Comparison of ENCODE assay signal across 18 cellular contexts in genomic region chr5:149018909-149019443, GRCh38. TPM values are rescaled to one million over a fixed set of nuclear protein-coding genes. Genes with fewer than 3 reads are reported as not detected.
DNase-seq lines count a peak whose midpoint lies in the region; ATAC-seq, FAIRE-seq and TF ChIP-seq lines count a peak whose summit lies in the region.
"Had no signal": no experiment of that assay in that cellular context is flagged by ENCODE, and none has a peak within 500 bp of the region (broad histone marks: within the 10 kb centered on the region; RNA-seq: fewer than 3 reads in every experiment).

No MANE protein-coding gene starts in this region.

- TF ChIP-seq EP300 in SK-N-SH (IDR thresholded peaks at IDR 0.05; ENCODE audit: borderline replicate concordance in 1 of 2, low read depth in 1 of 2, low read length in 1 of 2) = no peak
- TF ChIP-seq EP300 in H1 (IDR thresholded peaks at IDR 0.05; ENCODE audit: borderline replicate concordance in 1 of 2, low read depth in 2 of 2, low read length in 2 of 2) = no peak

- TF ChIP-seq POLR2A in H1 (IDR thresholded peaks at IDR 0.05; ENCODE audit: control extremely low read depth in 1 of 2, low read depth in 2 of 2, low read length in 2 of 2) = no peak

- H3K23me2 ChIP-seq in H1 (ENCODE audit: low read depth, low read length) = no peaks in the 10 kb centered on the region

- TF ChIP-seq CTCF in SK-N-SH (IDR thresholded peaks at IDR 0.05) (no peak), H1 (IDR thresholded peaks at IDR 0.05; ENCODE audit: control extremely low read depth in 1 of 3, insufficient read depth in 1 of 3, low read depth in 1 of 3, low read length in 3 of 3) (no peak), neural crest cell (conservative IDR thresholded peaks at IDR 0.05) (no peak), MM.1S (IDR thresholded peaks at IDR 0.05; ENCODE audit: low read length) (no peak)

- no peak for TF ChIP-seq RAD21 in SK-N-SH (IDR thresholded peaks at IDR 0.05; ENCODE audit: low read length)
- TF ChIP-seq RAD21 in H1 (IDR thresholded peaks at IDR 0.05 in 1 of 2, conservative IDR thresholded peaks at IDR 0.05 in 1 of 2; ENCODE audit: low read depth in 2 of 2, low read length in 2 of 2) = no peak

- H3F3A ChIP-seq in SK-N-SH (replicated peaks; ENCODE audit: insufficient read depth) (no peaks in the 10 kb centered on the region), MM.1S (ENCODE audit: insufficient read depth, low read length) (peaks cover 13% of the 10 kb centered on the region)

- no peak for FAIRE-seq in H1 (lab: Jason Lieb, UNC)
- FAIRE-seq: GM19239 had no signal

- no peak overlapping the region for H3K9ac ChIP-seq in SK-N-SH
- no peak overlapping the region for H3K9ac ChIP-seq in H1 (replicated peaks in 1 of 4; ENCODE audit: extremely low read depth in 1 of 4, low read depth in 3 of 4, low read length in 3 of 4)
- H3K9ac ChIP-seq in MM.1S (ENCODE audit: low read length) = no peak overlapping the region

- no peak overlapping the region for H2BK12ac ChIP-seq in H1 (ENCODE audit: low read depth, low read length)

- no peak overlapping the region for H3K18ac ChIP-seq in H1 (ENCODE audit: extremely low read depth, low read length)

- H3K36me3 ChIP-seq in SK-N-SH (replicated peaks in 1 of 2; ENCODE audit: control insufficient read depth in 1 of 2, insufficient read depth in 2 of 2, low read length in 1 of 2) (no peaks in the 10 kb centered on the region), H1 (ENCODE audit: control insufficient read depth in 2 of 4, insufficient read depth in 4 of 4, low read length in 3 of 4) (no peaks in the 10 kb centered on the region), MM.1S (replicated peaks; ENCODE audit: insufficient read depth, low read length) (no peaks in the 10 kb centered on the region)
- H3K36me3 ChIP-seq: upper lobe of left lung had no signal

- H3K9me3 Mint-ChIP-seq in neural crest cell = no peaks in the 10 kb centered on the region
- H3K9me3 Mint-ChIP-seq: central memory CD8-positive, alpha-beta T cell had no signal

- peaks cover 2% of the 10 kb centered on the region for H3K36me3 Mint-ChIP-seq in neural crest cell (ENCODE audit: low read depth)
- H3K36me3 Mint-ChIP-seq: activated naive CD4-positive, alpha-beta T cell treated with anti-CD3 and anti-CD28 coated beads, Interleukin-2, amount 50 U/mL, for 72 hours had no signal

- H3K14ac ChIP-seq in H1 (ENCODE audit: insufficient read length) = no peak overlapping the region

- no peak overlapping the region for H3K4ac ChIP-seq in H1 (replicated peaks; ENCODE audit: insufficient read length, low read depth, low read length)

- no peak for DNase-seq in SK-N-SH
- DNase-seq in H4 (ENCODE audit: low spot score) = peak; percentile 27
- DNase-seq in H1 (ENCODE audit: low read depth in 1 of 2, low spot score in 2 of 2) = no peak
- no peak for DNase-seq in neural crest cell (ENCODE audit: low read depth, low spot score)
- no peak for DNase-seq in MM.1S
- no peak for DNase-seq in NCI-H82 (lab: John Stamatoyannopoulos, UW)
- DNase-seq: DND-41, RPMI8226, T-helper 9 cell, upper lobe of left lung had no signal

- H3K4me2 ChIP-seq in SK-N-SH (no peak overlapping the region), H1 (ENCODE audit: insufficient read depth in 1 of 2, low read depth in 2 of 2, low read length in 2 of 2) (no peak overlapping the region), MM.1S (ENCODE audit: low read depth, low read length) (no peak overlapping the region)

- no peak overlapping the region for H3K4me3 Mint-ChIP-seq in neural crest cell
- H3K4me3 Mint-ChIP-seq: central memory CD8-positive, alpha-beta T cell had no signal

- peaks cover 21% of the 10 kb centered on the region for H3K4me1 Mint-ChIP-seq in neural crest cell
- H3K4me1 Mint-ChIP-seq: central memory CD8-positive, alpha-beta T cell had no signal

- ATAC-seq in SK-N-SH treated with all-trans-retinoic acid at 6 μM for 48 hours = no peak
- no peak for ATAC-seq in GM21526 (IDR thresholded peaks at IDR 0.05; ENCODE audit: low FRiP score, unreplicated experiment)

- H2BK5ac ChIP-seq in H1 (ENCODE audit: low read depth, low read length) = no peak overlapping the region

- no peaks in the 10 kb centered on the region for H4K20me1 ChIP-seq in SK-N-SH (ENCODE audit: insufficient read depth)
- no peaks in the 10 kb centered on the region for H4K20me1 ChIP-seq in H1 (replicated peaks in 1 of 2; ENCODE audit: control insufficient read depth in 1 of 2, insufficient read depth in 2 of 2, low read length in 2 of 2)
- no peaks in the 10 kb centered on the region for H4K20me1 ChIP-seq in MM.1S (ENCODE audit: insufficient read depth, low read length)

- H3K4me1 ChIP-seq in SK-N-SH (ENCODE audit: control insufficient read depth in 1 of 2, insufficient read depth in 2 of 2, low read depth in 1 of 2, low read length in 1 of 2) (peaks cover 0 to 5% of the 10 kb centered on the region in 2 experiments; a peak in 2 of 4 replicates), H1 (replicated peaks in 1 of 4; ENCODE audit: control insufficient read depth in 3 of 4, insufficient read depth in 4 of 4, low read length in 3 of 4) (no peaks in the 10 kb centered on the region), MM.1S (ENCODE audit: low read length) (peaks cover 12% of the 10 kb centered on the region)

- H3K9me3 ChIP-seq in SK-N-SH (no peaks in the 10 kb centered on the region), H1 (ENCODE audit: insufficient read depth in 2 of 2, low read depth in 1 of 2, low read length in 1 of 2) (no peaks in the 10 kb centered on the region), MM.1S (replicated peaks; ENCODE audit: insufficient read depth, low read length) (no peaks in the 10 kb centered on the region)
- H3K9me3 ChIP-seq: upper lobe of left lung had no signal

- no peaks in the 10 kb centered on the region for H3K79me1 ChIP-seq in H1 (ENCODE audit: low read depth, low read length)

- H3K4me3 ChIP-seq in SK-N-SH (ENCODE audit: low read depth in 2 of 2, low read length in 1 of 2) = no peak overlapping the region
- H3K4me3 ChIP-seq in H1 (ENCODE audit: extremely low read depth in 1 of 4, insufficient read depth in 2 of 4, low read depth in 3 of 4, low read length in 4 of 4) = no peak overlapping the region
- H3K4me3 ChIP-seq in MM.1S (ENCODE audit: low read length) = no peak overlapping the region
- H3K4me3 ChIP-seq: upper lobe of left lung had no signal

- H4K8ac ChIP-seq in H1 (ENCODE audit: extremely low read depth, insufficient read depth, low read length) = no peak overlapping the region

- CTCF ChIA-PET in SK-N-SH (lab: Yijun Ruan, JAX) = interaction anchor here (1.1 to 2.6 kb wide), 5 partner anchors 13 to 288 kb away, joined by 3 to 16 read pairs (median 4); no protein-coding TSS in a partner anchor
- CTCF ChIA-PET in H1 (lab: Charles Lee; ENCODE audit: partially characterized antibody) = interaction anchor here (0.9 to 2.4 kb wide), 8 partner anchors 8 to 290 kb away, joined by 3 to 12 read pairs (median 5); no protein-coding TSS in a partner anchor

- H2AFZ ChIP-seq in SK-N-SH (ENCODE audit: low read depth) (no peak overlapping the region), H1 (ENCODE audit: low read length) (peak overlapping the region; percentile 43; the same call in 1 of the 2 replicates), MM.1S (ENCODE audit: low read length) (no peak overlapping the region)

- H3K27me3 ChIP-seq in SK-N-SH (ENCODE audit: insufficient read depth) (no peaks in the 10 kb centered on the region), H1 (replicated peaks in 1 of 4; ENCODE audit: control insufficient read depth in 3 of 4, extremely low read depth in 1 of 4, insufficient read depth in 3 of 4, low read length in 3 of 4) (no peaks in the 10 kb centered on the region), MM.1S (replicated peaks; ENCODE audit: insufficient read depth, low read length) (no peaks in the 10 kb centered on the region)
- H3K27me3 ChIP-seq: upper lobe of left lung had no signal

- H3K9me2 ChIP-seq in SK-N-SH = no peaks in the 10 kb centered on the region
- H3K9me2 ChIP-seq in MM.1S (replicated peaks; ENCODE audit: insufficient read depth, low read length) = no peaks in the 10 kb centered on the region

- no peak overlapping the region for H2BK120ac ChIP-seq in H1 (replicated peaks; ENCODE audit: low read depth, low read length)

- WGBS in SK-N-SH (ENCODE audit: low lambda C conversion rate) = 59% methylated on average over 2 of the region's 2 CpGs
- WGBS in H1 (ENCODE audit: extremely low coverage in 1 of 2, insufficient coverage in 1 of 2, insufficient read length in 1 of 2, insufficient replicate concordance in 2 of 2, low coverage in 1 of 2, low lambda C conversion rate in 2 of 2, missing lambda C conversion rate in 1 of 2), 2 experiments = 87% methylated on average over 2 of the region's 2 CpGs; no CpG with 5 or more reads in 1 of the 2 experiments

- H3K27ac Mint-ChIP-seq in neural crest cell (ENCODE audit: unreplicated experiment) = peak overlapping the region; percentile 45
- H3K27ac Mint-ChIP-seq: progenitor cell of endocrine pancreas had no signal

- no peak overlapping the region for H4K5ac ChIP-seq in H1 (ENCODE audit: insufficient read length, low read depth, low read length)

- no peak overlapping the region for H2AK5ac ChIP-seq in H1 (ENCODE audit: low read depth, low read length)

- no peak overlapping the region for H3K56ac ChIP-seq in H1 (replicated peaks; ENCODE audit: insufficient read length, low read depth, low read length)

- H2BK20ac ChIP-seq in H1 (ENCODE audit: low read length) = no peak overlapping the region

- H3K27me3 Mint-ChIP-seq in neural crest cell (ENCODE audit: low read depth) = no peaks in the 10 kb centered on the region

- H3K23ac ChIP-seq in H1 (ENCODE audit: insufficient read length) = no peak overlapping the region

- H4K91ac ChIP-seq in H1 (replicated peaks; ENCODE audit: insufficient read length, low read length) = no peak overlapping the region

- H2BK15ac ChIP-seq in H1 (ENCODE audit: low read length) = no peak overlapping the region

- H3K79me2 ChIP-seq in SK-N-SH (ENCODE audit: insufficient read depth) (no peaks in the 10 kb centered on the region), H1 (ENCODE audit: control insufficient read depth in 1 of 2, insufficient read depth in 2 of 2, low read length in 2 of 2) (no peaks in the 10 kb centered on the region), MM.1S (ENCODE audit: low read length) (no peaks in the 10 kb centered on the region)

- POLR2A ChIA-PET in SK-N-SH (lab: Yijun Ruan, JAX) (no interaction called here), H1 (lab: Charles Lee; ENCODE audit: partially characterized antibody) (no interaction called here)

- H3K27ac ChIP-seq in SK-N-SH (ENCODE audit: low read depth in 2 of 2, low read length in 1 of 2) (no peak overlapping the region), H1 (ENCODE audit: low read depth, low read length) (no peak overlapping the region), MM.1S (ENCODE audit: low read length) (no peak overlapping the region)
- H3K27ac ChIP-seq: epithelial cell of prostate, upper lobe of left lung had no signal

RNA-seq across cellular contexts. Expression of gene SH3TC2, which starts 43.9 kb away (rescaled TPM):
- 1.1 and 1.7 TPM in 2 replicates for polyA plus RNA-seq in SK-N-SH (2012; rRNA removed)
- 0.89 and 1.2 TPM in 2 replicates for polyA plus RNA-seq in SK-N-SH (2012; cell fraction: cytosol; rRNA removed)
- polyA plus RNA-seq in SK-N-SH (2012; cell fraction: nucleus; rRNA removed) = 3.8 and 4.2 TPM in 2 replicates
- 0.95 and 2.1 TPM in 2 replicates for total RNA-seq in H4 (2014; rRNA removed; shearing (Covaris generic))
- total RNA-seq in H1 (2021; fragmentation: NEBNext Ultra II Directional; extraction: Animal tissue kit (Norgen Biotek cat#: 25700)) = 0.77 and 0.80 TPM in 2 replicates
- polyA plus RNA-seq in H1 (2011; rRNA removed) = 0.11 and 0.27 TPM in 2 replicates
- 0.10 TPM for polyA plus RNA-seq in H1 (2011; cell fraction: cytosol; rRNA removed)
- polyA plus RNA-seq in H1 (2011; cell fraction: nucleus; rRNA removed) = 0.10 TPM
- polyA plus RNA-seq in H1 (2012, experiment 1 of 2) = 0.04 to 0.39 TPM (median 0.14 TPM) in 4 replicates
- polyA plus RNA-seq in H1 (2012, experiment 2 of 2) = 0.10 TPM
- 0.28 TPM for polyA plus RNA-seq in H1 (2013, experiment 1 of 2)
- polyA plus RNA-seq in H1 (2013, experiment 2 of 2) = 0.24 TPM
- polyA minus RNA-seq in H1 (2011; rRNA and poly(A)+ RNA removed) = 0.16 and 0.49 TPM in 2 replicates
- polyA minus RNA-seq in H1 (2011; cell fraction: cytosol; rRNA and poly(A)+ RNA removed) = not detected
- polyA minus RNA-seq in H1 (2011; cell fraction: nucleus; rRNA and poly(A)+ RNA removed) = 0.40 TPM
- 8.5 and 9.3 TPM in 2 replicates for total RNA-seq in neural crest cell
- total RNA-seq: activated CD8-positive, alpha-beta memory T cell treated with anti-CD3 and anti-CD28 coated beads for 36 hours; activated naive CD4-positive, alpha-beta T cell treated with anti-CD3 and anti-CD28 coated beads, Interleukin-2, amount 50 U/mL, for 72 hours had no signal
